ENCODE assay signal across 8 cellular contexts in genomic region chr13:30114586-30115256, GRCh38.
DNase-seq lines count a peak whose midpoint lies in the region; ATAC-seq and TF ChIP-seq lines count a peak whose summit lies in the region.

No MANE protein-coding gene starts in this region.

- H3K27me3 ChIP-seq in BJ (ENCODE audit: control insufficient read depth, insufficient read depth, low read length) (no peaks in the 10 kb centered on the region), duodenal mucosa (ENCODE audit: control insufficient read depth in 1 of 2, insufficient read depth in 2 of 2, low read length in 2 of 2) (no peaks in the 10 kb centered on the region), lower lobe of right lung (ENCODE audit: low read depth) (no peaks in the 10 kb centered on the region)

- POLR2A ChIA-PET in BJ (lab: Charles Lee): no interaction called here

- H3K36me3 ChIP-seq in BJ (ENCODE audit: control insufficient read depth, insufficient read depth, low read length): no peaks in the 10 kb centered on the region; the same call in 1 of the 2 replicates
- H3K36me3 ChIP-seq in duodenal mucosa (ENCODE audit: control insufficient read depth in 1 of 2, insufficient read depth in 2 of 2, low read length in 2 of 2): no peaks in the 10 kb centered on the region
- no peaks in the 10 kb centered on the region for H3K36me3 ChIP-seq in lower lobe of right lung

- ATAC-seq in HG03432 (IDR thresholded peaks at IDR 0.05; ENCODE audit: unreplicated experiment) (peak; percentile 90), lower lobe of right lung (peak; percentile 89 to 92)

- H3K4me3 ChIP-seq in BJ (ENCODE audit: low read depth, low read length): peak overlapping the region; percentile 43
- H3K4me3 ChIP-seq in duodenal mucosa (ENCODE audit: low read depth in 1 of 2, low read length in 2 of 2): peak overlapping the region; percentile 64
- H3K4me3 ChIP-seq in lower lobe of right lung: peak overlapping the region; percentile 56

- CTCF ChIA-PET in BJ (lab: Yijun Ruan, JAX): interaction anchor here (0.6 to 6.1 kb wide), 35 partner anchors 9 to 647 kb away, joined by 3 to 103 read pairs (median 4); partner anchors contain the start of gene UBL3

- intact Hi-C loops in lower lobe of right lung (cut with DNase I): loop anchor here (10.0 kb wide), 1 partner anchor 340 kb away; no protein-coding TSS in a partner anchor

- TF ChIP-seq POLR2A in GM19099 (IDR thresholded peaks at IDR 0.05; ENCODE audit: extremely low read depth, insufficient read length, low read depth): peak; percentile 61

- peak overlapping the region; percentile 42 to 55 for H3K9ac ChIP-seq in duodenal mucosa (ENCODE audit: low read depth in 1 of 2, low read length in 2 of 2)

- DNase-seq in BJ (ENCODE audit: low read depth) (no peak), NCI-H524 treated with DMSO at 0.1 percent for 48 hours (lab: John Stamatoyannopoulos, UW) (peak; percentile 67), lower lobe of right lung (peak; percentile 94)
- DNase-seq in activated CD4-positive, alpha-beta T cell treated with anti-CD3 and anti-CD28 coated beads, Interleukin-2, amount 50 U/mL, for 4 hours: peak; percentile 92 to 95
- peak; percentile 86 to 93 (median 87) for DNase-seq in stimulated activated CD4-positive, alpha-beta T cell treated with anti-CD3 and anti-CD28 coated beads, TNF-alpha, amount 100 ng/mL, for 24 hours (ENCODE audit: low read depth in 3 of 3)

- H3K4me1 ChIP-seq in duodenal mucosa (ENCODE audit: control insufficient read depth in 1 of 2, insufficient read depth in 2 of 2, low read length in 2 of 2) (peaks cover 14 to 16% of the 10 kb centered on the region in 2 donors), lower lobe of right lung (peaks cover 33% of the 10 kb centered on the region)

- H3K9me3 ChIP-seq in duodenal mucosa (ENCODE audit: control insufficient read depth in 1 of 2, low read length in 2 of 2): no peaks in the 10 kb centered on the region
- no peaks in the 10 kb centered on the region for H3K9me3 ChIP-seq in lower lobe of right lung

- TF ChIP-seq CTCF in BJ (IDR thresholded peaks at IDR 0.05; ENCODE audit: insufficient read depth, low read depth, low read length): peak; percentile 90
- TF ChIP-seq CTCF in lower lobe of right lung (IDR thresholded peaks at IDR 0.05): peak; percentile 92

- H3K27ac ChIP-seq in duodenal mucosa (ENCODE audit: low read depth, low read length) (peak overlapping the region; percentile 62), lower lobe of right lung (peak overlapping the region; percentile 76)
